Comparison of ENCODE assay signal across 12 cellular contexts in the genomic region with DNA sequence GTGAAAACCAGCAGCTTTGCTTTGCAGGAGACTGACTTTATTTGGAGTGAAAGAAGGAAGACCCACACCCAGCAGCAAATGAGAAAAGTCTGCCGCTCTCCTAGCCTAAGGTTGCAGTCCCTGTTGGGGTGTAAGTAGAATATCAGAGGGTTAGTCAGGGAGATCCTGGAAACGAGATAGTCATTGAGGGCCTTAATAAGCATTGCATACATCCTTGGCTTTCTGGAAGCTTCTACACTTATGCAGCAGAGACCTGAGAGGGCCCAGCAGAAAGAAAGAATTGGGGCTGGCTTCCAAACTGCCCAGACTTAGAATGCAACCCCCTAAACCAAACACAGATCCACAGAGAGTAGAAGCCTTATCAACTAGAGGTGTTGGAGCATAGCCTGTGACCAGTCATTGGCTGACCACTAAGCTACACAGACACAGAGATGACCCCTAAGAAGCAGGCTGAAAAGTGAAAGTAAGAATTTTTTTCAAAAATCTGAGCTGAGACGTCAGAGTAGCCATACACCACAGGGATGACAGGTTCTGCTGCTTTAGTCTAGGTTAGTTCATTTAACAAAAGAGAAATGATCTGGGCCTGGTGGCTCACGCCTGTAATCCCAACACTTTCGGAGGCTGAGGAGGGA.
DNase-seq lines count a peak whose midpoint lies in the region; ATAC-seq and TF ChIP-seq lines count a peak whose summit lies in the region.
"Had no signal": no experiment of that assay in that cellular context is flagged by ENCODE, and none has a peak within 500 bp of the region (broad histone marks: within the 10 kb centered on the region; RNA-seq: fewer than 3 reads in every experiment).

No MANE protein-coding gene starts in this region.

- intact Hi-C loops in PC-3 (cut with micrococcal nuclease) (loop anchor here (1.0 kb wide), 1 partner anchor 7 kb away; no protein-coding TSS in a partner anchor), CD14-positive monocyte (cut with micrococcal nuclease) (no loop called here)
- intact Hi-C loops in activated CD8-positive, alpha-beta T cell treated with anti-CD3 and anti-CD28 coated beads for 36 hours (cut with micrococcal nuclease), result no loop called here

- ATAC-seq in PC-3, result peak; percentile 11; the same call in 1 of the 2 replicates
- no peak for ATAC-seq in activated CD8-positive, alpha-beta T cell treated with anti-CD3 and anti-CD28 coated beads for 36 hours
- ATAC-seq: effector memory CD8-positive, alpha-beta T cell had no signal

- H3K27ac ChIP-seq in PC-3 (ENCODE audit: low read length), result no peak overlapping the region

- H3K9ac ChIP-seq in PC-3 (ENCODE audit: low read length) (no peak overlapping the region), skeletal muscle satellite cell (ENCODE audit: low read depth, low read length) (peak overlapping the region; percentile 14)

- H3K4me3 Mint-ChIP-seq in CD14-positive monocyte, result no peak overlapping the region
- no peak overlapping the region for H3K4me3 Mint-ChIP-seq in activated CD8-positive, alpha-beta T cell treated with anti-CD3 and anti-CD28 coated beads for 36 hours
- H3K4me3 Mint-ChIP-seq: activated CD4-positive, alpha-beta memory T cell treated with anti-CD3 and anti-CD28 coated beads, Interleukin-2, amount 10 ng/mL, durations not matched to agents 7 days and 5 days; activated naive CD8-positive, alpha-beta T cell; effector memory CD8-positive, alpha-beta T cell had no signal

- peaks cover 17% of the 10 kb centered on the region for H3K4me1 ChIP-seq in PC-3 (ENCODE audit: insufficient read depth, low read length)
- H3K4me1 ChIP-seq in skeletal muscle satellite cell (ENCODE audit: control insufficient read depth, insufficient read depth, low read length), result peaks cover 13% of the 10 kb centered on the region

- H3K79me2 ChIP-seq in PC-3 (ENCODE audit: low read length), result no peaks in the 10 kb centered on the region

- H3F3A ChIP-seq in PC-3 (ENCODE audit: low read length, unreplicated experiment), result no peaks in the 10 kb centered on the region

- H3K4me2 ChIP-seq in PC-3 (ENCODE audit: low read length), result peak overlapping the region; percentile 12; the same call in 1 of the 2 replicates
- H3K4me2 ChIP-seq in skeletal muscle satellite cell (ENCODE audit: low read length), result peak overlapping the region; percentile 66

- TF ChIP-seq CTCF in PC-3 (conservative IDR thresholded peaks at IDR 0.05; ENCODE audit: low read depth, low read length) (no peak), CD14-positive monocyte (IDR thresholded peaks at IDR 0.05) (no peak)
- no peak for TF ChIP-seq CTCF in activated CD8-positive, alpha-beta T cell treated with anti-CD3 and anti-CD28 coated beads for 36 hours (IDR thresholded peaks at IDR 0.05)

- peaks cover 0 to 3% (median 0%) of the 10 kb centered on the region in 3 donors for H3K27me3 Mint-ChIP-seq in CD14-positive monocyte (ENCODE audit: low read depth in 3 of 3)
- no peaks in the 10 kb centered on the region for H3K27me3 Mint-ChIP-seq in activated CD8-positive, alpha-beta T cell treated with anti-CD3 and anti-CD28 coated beads for 36 hours
- H3K27me3 Mint-ChIP-seq: activated CD4-positive, alpha-beta memory T cell treated with anti-CD3 and anti-CD28 coated beads, Interleukin-2, amount 10 ng/mL, durations not matched to agents 7 days and 5 days; activated naive CD8-positive, alpha-beta T cell; effector memory CD8-positive, alpha-beta T cell had no signal

- H3K36me3 Mint-ChIP-seq in CD14-positive monocyte, result no peaks in the 10 kb centered on the region
- peaks cover 2% of the 10 kb centered on the region for H3K36me3 Mint-ChIP-seq in activated CD8-positive, alpha-beta T cell treated with anti-CD3 and anti-CD28 coated beads for 36 hours (ENCODE audit: low read depth)

- CTCF ChIA-PET in PC-3 (lab: Charles Lee), result no interaction called here
- CTCF ChIA-PET in activated CD8-positive, alpha-beta T cell treated with anti-CD3 and anti-CD28 coated beads for 36 hours (lab: Charles Lee), result interaction anchor here (1.0 kb wide), 1 partner anchor 11 kb away, joined by 3 read pairs; no protein-coding TSS in a partner anchor

- DNase-seq in GM03348 (ENCODE audit: low spot score) (peak; percentile 31), PC-3 (peak; percentile 17), glomerular visceral epithelial cell (ENCODE audit: extremely low spot score) (peak; percentile 41), CD14-positive monocyte (ENCODE audit: low spot score) (no peak), KBM-7 (no peak)
- DNase-seq in effector CD4-positive, alpha-beta T cell, result no peak
- DNase-seq in activated CD8-positive, alpha-beta T cell treated with anti-CD3 and anti-CD28 coated beads for 36 hours, result no peak
- DNase-seq: activated CD4-positive, alpha-beta memory T cell treated with anti-CD3 and anti-CD28 coated beads, Interleukin-2, amount 10 ng/mL, durations not matched to agents 7 days and 5 days; effector memory CD8-positive, alpha-beta T cell; NCI-H187 had no signal

- H3K9me3 Mint-ChIP-seq in CD14-positive monocyte, result peaks cover 0 to 8% (median 2%) of the 10 kb centered on the region in 7 donors
- H3K9me3 Mint-ChIP-seq in activated CD8-positive, alpha-beta T cell treated with anti-CD3 and anti-CD28 coated beads for 36 hours, result no peaks in the 10 kb centered on the region
- H3K9me3 Mint-ChIP-seq: activated CD4-positive, alpha-beta memory T cell treated with anti-CD3 and anti-CD28 coated beads, Interleukin-2, amount 10 ng/mL, durations not matched to agents 7 days and 5 days; effector memory CD8-positive, alpha-beta T cell had no signal

- H3K9me3 ChIP-seq in PC-3 (ENCODE audit: low read length), result no peaks in the 10 kb centered on the region
- no peaks in the 10 kb centered on the region for H3K9me3 ChIP-seq in skeletal muscle satellite cell (replicated peaks; ENCODE audit: low read length)

- H4K20me1 ChIP-seq in PC-3 (ENCODE audit: low read length), result no peaks in the 10 kb centered on the region

- no peak overlapping the region for H3K27ac Mint-ChIP-seq in CD14-positive monocyte
- H3K27ac Mint-ChIP-seq in activated CD8-positive, alpha-beta T cell treated with anti-CD3 and anti-CD28 coated beads for 36 hours, result no peak overlapping the region
- H3K27ac Mint-ChIP-seq: activated CD4-positive, alpha-beta memory T cell treated with anti-CD3 and anti-CD28 coated beads, Interleukin-2, amount 10 ng/mL, durations not matched to agents 7 days and 5 days; activated naive CD8-positive, alpha-beta T cell; effector memory CD8-positive, alpha-beta T cell had no signal

- POLR2A ChIA-PET in PC-3 (lab: Charles Lee; ENCODE audit: unreplicated experiment), result interaction anchor here (0.9 kb wide), 1 partner anchor 10 kb away, joined by 3 read pairs; no protein-coding TSS in a partner anchor
- POLR2A ChIA-PET in activated CD8-positive, alpha-beta T cell treated with anti-CD3 and anti-CD28 coated beads for 36 hours (lab: Charles Lee), result no interaction called here

- no peak overlapping the region for H2AFZ ChIP-seq in PC-3 (ENCODE audit: low read length)

- BruUV-seq in PC-3 (replicated peaks; lab: Mats Ljungman, UMichigan), result no TSS peak

- no peaks in the 10 kb centered on the region for H3K4me1 Mint-ChIP-seq in CD14-positive monocyte
- no peaks in the 10 kb centered on the region for H3K4me1 Mint-ChIP-seq in activated CD8-positive, alpha-beta T cell treated with anti-CD3 and anti-CD28 coated beads for 36 hours (ENCODE audit: low read depth)
- H3K4me1 Mint-ChIP-seq: activated CD4-positive, alpha-beta memory T cell treated with anti-CD3 and anti-CD28 coated beads, Interleukin-2, amount 10 ng/mL, durations not matched to agents 7 days and 5 days had no signal

- in situ Hi-C loops in KBM-7 (cut with MboI; ENCODE audit: low pct_unique_long_range_greater_than_20kb, low sequenced_read_pairs), result no loop called here

- H3K4me3 ChIP-seq in PC-3 (ENCODE audit: low read length) (no peak overlapping the region), skeletal muscle satellite cell (ENCODE audit: low read length) (peak overlapping the region; percentile 50)

- H3K9me2 ChIP-seq in PC-3 (replicated peaks; ENCODE audit: low read length), result no peaks in the 10 kb centered on the region

- H3K36me3 ChIP-seq in PC-3 (ENCODE audit: low read depth, low read length), result no peaks in the 10 kb centered on the region
- H3K36me3 ChIP-seq in skeletal muscle satellite cell (ENCODE audit: insufficient read depth, low read length), result no peaks in the 10 kb centered on the region

- no peaks in the 10 kb centered on the region for H3K27me3 ChIP-seq in PC-3 (ENCODE audit: low read length)
- no peaks in the 10 kb centered on the region for H3K27me3 ChIP-seq in skeletal muscle satellite cell (ENCODE audit: control insufficient read depth, insufficient read depth, low read length)

Comparison
In these comparisons a context has a peak if more than half of its experiments do, and no peak if none do; other contexts are left out.
1. DNase-seq: peak in GM03348 (single experiment), PC-3 (single experiment) and glomerular visceral epithelial cell (single experiment); none in CD14-positive monocyte (single experiment), effector CD4-positive, alpha-beta T cell (single experiment), activated CD8-positive, alpha-beta T cell treated with anti-CD3 and anti-CD28 coated beads for 36 hours (single experiment) and KBM-7 (single experiment).